Comparison of ENCODE assay signal across 13 cellular contexts in genomic region chr11:45073575-45074225, GRCh38.
A peak's percentile ranks its signal among the peaks of the same experiment; 100 is the strongest.
DNase-seq lines count a peak whose midpoint lies in the region; ATAC-seq and TF ChIP-seq lines count a peak whose summit lies in the region.
"Had no signal": no experiment of that assay in that cellular context is flagged by ENCODE, and none has a peak within 500 bp of the region (broad histone marks: within the 10 kb centered on the region; RNA-seq: fewer than 3 reads in every experiment).

No MANE protein-coding gene starts in this region.

- 46 to 60% (median 50%) methylated on average over 10 to 13 of the region's 13 CpGs for WGBS in heart left ventricle, 4 donors
- 37% methylated on average over 13 of the region's 13 CpGs for WGBS in right cardiac atrium
- WGBS in prostate gland, result 52% methylated on average over 13 of the region's 13 CpGs

- H3K27me3 ChIP-seq in heart left ventricle (no peaks in the 10 kb centered on the region), right cardiac atrium (ENCODE audit: control insufficient read depth, insufficient read depth) (no peaks in the 10 kb centered on the region), prostate gland (replicated peaks; ENCODE audit: insufficient read depth) (no peaks in the 10 kb centered on the region)
- H3K27me3 ChIP-seq: esophagus muscularis mucosa had no signal

- H3K4me3 ChIP-seq in heart left ventricle (no peak overlapping the region), right cardiac atrium (ENCODE audit: low read length) (no peak overlapping the region), prostate gland (no peak overlapping the region)
- H3K4me3 ChIP-seq: esophagus muscularis mucosa, thoracic aorta had no signal

- TF ChIP-seq POLR2A in heart left ventricle (IDR thresholded peaks at IDR 0.05), result no peak
- no peak for TF ChIP-seq POLR2A in prostate gland (IDR thresholded peaks at IDR 0.05)

- H3K4me1 ChIP-seq in heart left ventricle (peaks cover 0 to 21% (median 4%) of the 10 kb centered on the region in 12 donors), right cardiac atrium (ENCODE audit: control insufficient read depth, insufficient read depth, low read length) (peaks cover 2% of the 10 kb centered on the region), prostate gland (replicated peaks) (no peaks in the 10 kb centered on the region)

- ATAC-seq in heart left ventricle (peak in 3 of 4 donors; percentile 19 to 53 (median 42)), Right ventricle myocardium superior (ENCODE audit: poor library complexity) (no peak), right cardiac atrium (peak; percentile 15 to 42), GM19035 (IDR thresholded peaks at IDR 0.05; ENCODE audit: unreplicated experiment) (no peak), GM18909 (IDR thresholded peaks at IDR 0.05; ENCODE audit: poor library complexity, unreplicated experiment) (no peak)
- ATAC-seq: SK-N-SH treated with all-trans-retinoic acid at 6 μM for 48 hours had no signal

- H3K9me3 ChIP-seq in heart left ventricle (no peaks in the 10 kb centered on the region), right cardiac atrium (ENCODE audit: control insufficient read depth, low read length) (no peaks in the 10 kb centered on the region), prostate gland (no peaks in the 10 kb centered on the region)
- H3K9me3 ChIP-seq: esophagus muscularis mucosa, thoracic aorta had no signal

- intact Hi-C loops in heart left ventricle (cut with DNase I) (no loop called here), Right ventricle myocardium superior (cut with DNase I) (no loop called here), right cardiac atrium (cut with DNase I) (no loop called here), prostate gland (cut with DNase I) (no loop called here)

- TF ChIP-seq CTCF in heart left ventricle (IDR thresholded peaks at IDR 0.05) (no peak), prostate gland (IDR thresholded peaks at IDR 0.05) (no peak)

- DNase-seq in heart left ventricle, result no peak
- no peak for DNase-seq in Right ventricle myocardium superior
- DNase-seq in NCI-H2227 (lab: John Stamatoyannopoulos, UW; ENCODE audit: unreplicated experiment), result peak; percentile 79
- no peak for DNase-seq in right cardiac atrium
- peak in 5 of 49 donors; percentile 16 to 40 (median 20) for DNase-seq in substantia nigra (lab: John Stamatoyannopoulos, UW)
- no peak for DNase-seq in prostate gland (ENCODE audit: low spot score)
- DNase-seq: KG1, NCI-H1930 had no signal

- H3K36me3 ChIP-seq in heart left ventricle (no peaks in the 10 kb centered on the region), prostate gland (no peaks in the 10 kb centered on the region)
- H3K36me3 ChIP-seq: esophagus muscularis mucosa, thoracic aorta had no signal

- H3K27ac ChIP-seq in heart left ventricle (peak overlapping the region in 1 of 12 donors; percentile 34), right cardiac atrium (ENCODE audit: low read length) (no peak overlapping the region), substantia nigra (ENCODE audit: low read depth, low read length, poor library complexity, severe bottlenecking) (peak overlapping the region; percentile 23), prostate gland (no peak overlapping the region)
- H3K27ac ChIP-seq: esophagus muscularis mucosa, thoracic aorta had no signal

Comparison
In these comparisons a context has a peak if more than half of its experiments do, and no peak if none do; other contexts are left out.
1. ATAC-seq: peak in heart left ventricle (3 of 4) and right cardiac atrium (2 of 2); none in Right ventricle myocardium superior (single experiment), GM19035 (single experiment) and GM18909 (single experiment).